In genomic region chr5:80672140-80672736, GRCh38 we compare ENCODE assay signal across 8 cellular contexts. TPM values are rescaled to one million over a fixed set of nuclear protein-coding genes. Genes with fewer than 3 reads are reported as not detected.
DNase-seq lines count a peak whose midpoint lies in the region; ATAC-seq, FAIRE-seq and TF ChIP-seq lines count a peak whose summit lies in the region.

No MANE protein-coding gene starts in this region.

- H3K36me3 ChIP-seq in fibroblast of lung (ENCODE audit: control insufficient read depth, insufficient read depth, low read length) (peaks cover 8% of the 10 kb centered on the region), neuronal stem cell (replicated peaks in 1 of 2; ENCODE audit: control insufficient read depth in 2 of 2, insufficient read depth in 2 of 2, low read length in 2 of 2) (peaks cover 16 to 93% of the 10 kb centered on the region in 2 donors), tibial nerve (peaks cover 0 to 64% (median 3%) of the 10 kb centered on the region in 3 donors)

- TF ChIP-seq CTCF in GM12864 (IDR thresholded peaks at IDR 0.05; ENCODE audit: low read depth, low read length, missing control alignments) (peak; percentile 81), fibroblast of lung (conservative IDR thresholded peaks at IDR 0.05 in 1 of 2, IDR thresholded peaks at IDR 0.05 in 1 of 2; ENCODE audit: low read depth in 1 of 2, low read length in 2 of 2) (peak; percentile 90 to 91), tibial nerve (IDR thresholded peaks at IDR 0.05) (peak; percentile 52 to 82 (median 70))

- peak; percentile 60 to 65 for ATAC-seq in activated T-cell treated with anti-CD3 and anti-CD28 coated beads, Interleukin-2, amount 50 U/mL, for 72 hours (replicated peaks in 1 of 2)
- ATAC-seq in HG03280 (IDR thresholded peaks at IDR 0.05; ENCODE audit: unreplicated experiment): no peak

- H3K23ac ChIP-seq in neuronal stem cell (ENCODE audit: low read depth, low read length, poor library complexity): no peak overlapping the region

- H3K9me3 ChIP-seq in fibroblast of lung (ENCODE audit: control insufficient read depth, insufficient read depth, low read depth, low read length): no peaks in the 10 kb centered on the region
- no peaks in the 10 kb centered on the region for H3K9me3 ChIP-seq in neuronal stem cell (replicated peaks in 1 of 2; ENCODE audit: control insufficient read depth in 2 of 2, insufficient read depth in 1 of 2, low read depth in 1 of 2, low read length in 2 of 2)
- H3K9me3 ChIP-seq in tibial nerve: no peaks in the 10 kb centered on the region

- no peak overlapping the region for H3K18ac ChIP-seq in neuronal stem cell (ENCODE audit: low read length)

- no peak overlapping the region for H2AK5ac ChIP-seq in neuronal stem cell (ENCODE audit: low read depth, low read length)

- H3K4ac ChIP-seq in neuronal stem cell (ENCODE audit: low read length): no peak overlapping the region

- H3K4me1 ChIP-seq in fibroblast of lung (ENCODE audit: control insufficient read depth, extremely low read depth, insufficient read depth, low read length) (no peaks in the 10 kb centered on the region), neuronal stem cell (ENCODE audit: control insufficient read depth in 2 of 2, insufficient read depth in 1 of 2, low read depth in 1 of 2, low read length in 2 of 2) (no peaks in the 10 kb centered on the region), tibial nerve (no peaks in the 10 kb centered on the region)

- H3K4me3 ChIP-seq in GM12864 (ENCODE audit: low read depth, low read length) (no peak overlapping the region), fibroblast of lung (replicated peaks in 1 of 4; ENCODE audit: control extremely low read depth in 1 of 4, insufficient read depth in 1 of 4, low read depth in 3 of 4, low read length in 4 of 4) (no peak overlapping the region), neuronal stem cell (ENCODE audit: low read length in 2 of 2) (no peak overlapping the region), tibial nerve (no peak overlapping the region)

- no peaks in the 10 kb centered on the region for H3K79me2 ChIP-seq in fibroblast of lung (ENCODE audit: control insufficient read depth, insufficient read depth, low read length)

- no peak overlapping the region for H3K14ac ChIP-seq in neuronal stem cell (ENCODE audit: low read length)

- H2AFZ ChIP-seq in fibroblast of lung (ENCODE audit: low read length): no peak overlapping the region
- no peak overlapping the region for H2AFZ ChIP-seq in neuronal stem cell (ENCODE audit: low read length)

- FAIRE-seq in RCC 7860 (lab: Jason Lieb, UNC): peak; percentile 60

- no CpG with 5 or more reads among the region's 7 CpGs for WGBS in neuronal stem cell (ENCODE audit: extremely low coverage in 2 of 2, insufficient read length in 2 of 2, insufficient replicate concordance in 1 of 2), 2 donors
- WGBS in tibial nerve, 2 donors: 14 to 20% methylated on average over 7 of the region's 7 CpGs

- no peaks in the 10 kb centered on the region for H3K4me1 Mint-ChIP-seq in activated T-cell treated with anti-CD3 and anti-CD28 coated beads, Interleukin-2, amount 50 U/mL, for 72 hours (ENCODE audit: low read depth)

- no peak overlapping the region for H3K27ac ChIP-seq in fibroblast of lung (ENCODE audit: insufficient read depth, low read length)
- no peak overlapping the region for H3K27ac ChIP-seq in neuronal stem cell (replicated peaks; ENCODE audit: low read length)
- H3K27ac ChIP-seq in tibial nerve: no peak overlapping the region

- no peak for TF ChIP-seq EP300 in tibial nerve (IDR thresholded peaks at IDR 0.05)

- H3K9ac ChIP-seq in fibroblast of lung (ENCODE audit: insufficient read depth, low read length): no peak overlapping the region
- H3K9ac ChIP-seq in neuronal stem cell (ENCODE audit: low read depth, low read length, poor library complexity): no peak overlapping the region

- no peak overlapping the region for H4K91ac ChIP-seq in neuronal stem cell (ENCODE audit: low read depth, low read length, poor library complexity)

- peak; percentile 36 for DNase-seq in GM12864 (ENCODE audit: low read depth)
- peak; percentile 35 for DNase-seq in HuH-7.5 (ENCODE audit: low spot score)
- DNase-seq in RCC 7860 (ENCODE audit: low spot score): peak; percentile 35
- DNase-seq in activated T-cell treated with anti-CD3 and anti-CD28 coated beads, Interleukin-2, amount 50 U/mL, for 72 hours: peak; percentile 67 to 70
- DNase-seq in fibroblast of lung (ENCODE audit: low read depth in 2 of 2): peak; percentile 52 to 77
- peak; percentile 67 for DNase-seq in neuronal stem cell (ENCODE audit: low spot score)
- DNase-seq in tibial nerve (ENCODE audit: low spot score in 2 of 2): peak; percentile 60 to 79

- no peaks in the 10 kb centered on the region for H3K27me3 Mint-ChIP-seq in activated T-cell treated with anti-CD3 and anti-CD28 coated beads, Interleukin-2, amount 50 U/mL, for 72 hours (ENCODE audit: low read depth)

- peaks cover 3 to 12% of the 10 kb centered on the region in 2 donors for H3K36me3 Mint-ChIP-seq in activated T-cell treated with anti-CD3 and anti-CD28 coated beads, Interleukin-2, amount 50 U/mL, for 72 hours (ENCODE audit: insufficient read depth in 2 of 2)

- no peak overlapping the region for H2BK5ac ChIP-seq in neuronal stem cell (ENCODE audit: low read length)

- no peak overlapping the region for H3K4me3 Mint-ChIP-seq in activated T-cell treated with anti-CD3 and anti-CD28 coated beads, Interleukin-2, amount 50 U/mL, for 72 hours

- H3K27me3 ChIP-seq in fibroblast of lung (ENCODE audit: control insufficient read depth, insufficient read depth, low read length): no peaks in the 10 kb centered on the region
- no peaks in the 10 kb centered on the region for H3K27me3 ChIP-seq in neuronal stem cell (ENCODE audit: control insufficient read depth in 3 of 3, insufficient read depth in 3 of 3, low read depth in 1 of 3, low read length in 3 of 3)
- no peaks in the 10 kb centered on the region for H3K27me3 ChIP-seq in tibial nerve

- no peak overlapping the region for H3K27ac Mint-ChIP-seq in activated T-cell treated with anti-CD3 and anti-CD28 coated beads, Interleukin-2, amount 50 U/mL, for 72 hours

- no peak overlapping the region for H2BK15ac ChIP-seq in neuronal stem cell (ENCODE audit: low read length)

- H3K9me3 Mint-ChIP-seq in activated T-cell treated with anti-CD3 and anti-CD28 coated beads, Interleukin-2, amount 50 U/mL, for 72 hours: no peaks in the 10 kb centered on the region

- H3K4me2 ChIP-seq in fibroblast of lung (ENCODE audit: extremely low read depth, insufficient read depth, low read length) (no peak overlapping the region), neuronal stem cell (ENCODE audit: insufficient read depth, low read length, poor library complexity, severe bottlenecking) (no peak overlapping the region)

- H4K8ac ChIP-seq in neuronal stem cell (ENCODE audit: low read depth, low read length): no peak overlapping the region

- H3K79me1 ChIP-seq in neuronal stem cell (ENCODE audit: low read depth, low read length): no peaks in the 10 kb centered on the region

- H2BK120ac ChIP-seq in neuronal stem cell (ENCODE audit: low read depth, low read length): no peak overlapping the region

- no peaks in the 10 kb centered on the region for H4K20me1 ChIP-seq in fibroblast of lung (ENCODE audit: control insufficient read depth, extremely low read depth, insufficient read depth, low read length)

- no peak overlapping the region for H2BK12ac ChIP-seq in neuronal stem cell (ENCODE audit: low read length)

- TF ChIP-seq POLR2A in tibial nerve (IDR thresholded peaks at IDR 0.05): no peak

RNA-seq across cellular contexts. Expression of gene DHFR, which starts 17.5 kb away (rescaled TPM):
- 10 to 100 TPM; 48.6 to 49.4 TPM for total RNA-seq in activated T-cell treated with anti-CD3 and anti-CD28 coated beads, Interleukin-2, amount 50 U/mL, for 72 hours
- total RNA-seq in fibroblast of lung: 4.4 and 9.7 TPM in 2 replicates
- 22.2 and 55.3 TPM in 2 replicates for polyA plus RNA-seq in fibroblast of lung
- polyA plus RNA-seq in fibroblast of lung (2012): 16.1 and 36.0 TPM in 2 replicates
- polyA minus RNA-seq in fibroblast of lung (ENCODE audit: low replicate concordance): 3.1 and 9.2 TPM in 2 replicates
- polyA plus RNA-seq in neuronal stem cell (2013, experiment 1 of 2): 139 TPM
- 143 TPM for polyA plus RNA-seq in neuronal stem cell (2013, experiment 2 of 2)
- total RNA-seq in tibial nerve: 10 to 100 TPM in 3 of 4 donors, 1 to 10 TPM in 1; 4.8 to 20.8 (median 12.0) TPM

RNA-seq across cellular contexts. Expression of gene MSH3, which starts 17.8 kb away (rescaled TPM):
- 10 to 100 TPM; 22.0 to 24.4 TPM for total RNA-seq in activated T-cell treated with anti-CD3 and anti-CD28 coated beads, Interleukin-2, amount 50 U/mL, for 72 hours
- total RNA-seq in fibroblast of lung (12.1 and 14.4 TPM in 2 replicates), tibial nerve (10 to 100 TPM in 3 of 4 donors, 1 to 10 TPM in 1; 8.8 to 16.8 (median 12.4) TPM)
- polyA plus RNA-seq in fibroblast of lung: 9.1 and 9.3 TPM in 2 replicates
- 6.7 and 6.8 TPM in 2 replicates for polyA plus RNA-seq in fibroblast of lung (2012)
- 0.82 and 2.5 TPM in 2 replicates for polyA minus RNA-seq in fibroblast of lung (ENCODE audit: low replicate concordance)
- 11.4 TPM for polyA plus RNA-seq in neuronal stem cell (2013, experiment 1 of 2)
- polyA plus RNA-seq in neuronal stem cell (2013, experiment 2 of 2): 11.8 TPM
